Comparison of ENCODE assay signal across 1 cellular context in the genomic region with DNA sequence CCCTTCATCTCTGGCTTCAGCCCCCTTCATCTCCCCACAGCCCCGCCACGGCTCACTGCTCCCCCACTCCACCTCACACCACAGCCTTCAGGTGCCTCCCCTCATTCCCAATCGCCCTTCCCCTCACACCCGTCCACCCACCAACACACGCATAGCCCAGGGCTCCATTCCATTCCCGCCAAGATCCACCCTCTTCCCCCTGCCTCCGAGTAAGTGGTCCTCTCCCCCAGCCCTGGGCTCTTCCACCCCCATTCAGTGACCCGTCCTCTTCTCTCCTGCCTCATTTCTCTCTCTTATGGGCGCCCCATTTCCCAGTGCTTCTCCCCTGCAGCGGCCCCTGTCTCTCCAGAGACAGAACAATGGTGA.
TF ChIP-seq lines count a peak whose summit lies in the region.

No MANE protein-coding gene starts in this region.

TF ChIP-seq in IMR-90, 13 proteins besides CTCF, POLR2A, EP300 and RAD21:
- TF ChIP-seq CEBPB (IDR thresholded peaks at IDR 0.05; ENCODE audit: low read depth, low read length) = no peak
